1 cellular context compared by ENCODE assay signal in genomic region chr10:97081621-97082235, GRCh38.
TF ChIP-seq lines count a peak whose summit lies in the region.

No MANE protein-coding gene starts in this region.

TF ChIP-seq in HepG2, 621 proteins besides CTCF, POLR2A, EP300 and RAD21 (continued from another document and continues in another):
- TF ChIP-seq ZBTB25 (CRISPR knock-in tag; IDR thresholded peaks at IDR 0.05) (peak; percentile 97), FUBP1 (CRISPR knock-in tag; IDR thresholded peaks at IDR 0.05; ENCODE audit: borderline replicate concordance) (no peak), ZNF510 (CRISPR knock-in tag; IDR thresholded peaks at IDR 0.05; ENCODE audit: low read depth) (no peak), ZHX1 (CRISPR knock-in tag; IDR thresholded peaks at IDR 0.05; ENCODE audit: low read depth) (peak; percentile 68), KDM5A (IDR thresholded peaks at IDR 0.05; ENCODE audit: borderline replicate concordance, low read length) (no peak), ATF4 (CRISPR knock-in tag; IDR thresholded peaks at IDR 0.05) (peak in 1 of 2 experiments; percentile 47; a peak in 1 of 4 replicates), EED (CRISPR knock-in tag; IDR thresholded peaks at IDR 0.05) (peak; percentile 63; the same call in 1 of the 2 replicates), PITX1 (CRISPR knock-in tag; IDR thresholded peaks at IDR 0.05) (peak; percentile 67; the same call in 1 of the 2 replicates), SAP130 (CRISPR knock-in tag; IDR thresholded peaks at IDR 0.05; ENCODE audit: low read depth) (peak; percentile 81), ZNF569 (CRISPR knock-in tag; IDR thresholded peaks at IDR 0.05; ENCODE audit: borderline replicate concordance) (no peak), TBP (CRISPR knock-in tag; IDR thresholded peaks at IDR 0.05) (no peak), ZNF33A (CRISPR knock-in tag; IDR thresholded peaks at IDR 0.05; ENCODE audit: borderline replicate concordance) (no peak), JARID2 (CRISPR knock-in tag; IDR thresholded peaks at IDR 0.05; ENCODE audit: insufficient replicate concordance) (peak; percentile 85), ZNF614 (CRISPR knock-in tag; IDR thresholded peaks at IDR 0.05; ENCODE audit: borderline replicate concordance) (peak; percentile 75; the same call in 1 of the 2 replicates), ZNF414 (CRISPR knock-in tag; IDR thresholded peaks at IDR 0.05) (peak; percentile 64; the same call in 1 of the 2 replicates), ZFP1 (CRISPR knock-in tag; IDR thresholded peaks at IDR 0.05) (peak; percentile 84; the same call in 1 of the 2 replicates), ZNF777 (CRISPR knock-in tag; IDR thresholded peaks at IDR 0.05) (peak; percentile 85), NONO (IDR thresholded peaks at IDR 0.05) (no peak), NONO (CRISPR knock-in tag; conservative IDR thresholded peaks at IDR 0.05) (no peak), HOXA5 (CRISPR knock-in tag; IDR thresholded peaks at IDR 0.05) (peak; percentile 99), ZNF367 (CRISPR knock-in tag; IDR thresholded peaks at IDR 0.05; ENCODE audit: borderline replicate concordance) (peak; percentile 93; the same call in 1 of the 2 replicates), ZNF761 (CRISPR knock-in tag; conservative IDR thresholded peaks at IDR 0.05) (no peak), ZNF318 (CRISPR knock-in tag; IDR thresholded peaks at IDR 0.05) (no peak; the same call in 1 of the 2 replicates), CBX1 (IDR thresholded peaks at IDR 0.05; ENCODE audit: low read depth) (no peak), ZBED4 (CRISPR knock-in tag; IDR thresholded peaks at IDR 0.05; ENCODE audit: borderline replicate concordance) (peak; percentile 94), KMT2B (CRISPR knock-in tag; IDR thresholded peaks at IDR 0.05) (peak; percentile 87), HNF4A (CRISPR knock-in tag; IDR thresholded peaks at IDR 0.05) (no peak), THAP7 (CRISPR knock-in tag; IDR thresholded peaks at IDR 0.05) (no peak; the same call in 1 of the 2 replicates), KMT2A (CRISPR knock-in tag; IDR thresholded peaks at IDR 0.05) (0 out of 2 replicates have a peak, but pooled peaks have one; percentile 62), ZNF713 (CRISPR knock-in tag; IDR thresholded peaks at IDR 0.05) (no peak), ZBTB49 (CRISPR knock-in tag; IDR thresholded peaks at IDR 0.05; ENCODE audit: borderline replicate concordance) (peak; percentile 97), SMAD9 (CRISPR knock-in tag; IDR thresholded peaks at IDR 0.05) (0 out of 2 replicates have a peak, but pooled peaks have one; percentile 77), KLF6 (CRISPR knock-in tag; IDR thresholded peaks at IDR 0.05) (peak; percentile 100), ONECUT2 (CRISPR knock-in tag; IDR thresholded peaks at IDR 0.05) (peak; percentile 72), GATAD1 (CRISPR knock-in tag; IDR thresholded peaks at IDR 0.05) (peak; percentile 70)
